ENCODE assay signal across 24 cellular contexts in genomic region chr3:188742755-188743549, GRCh38.
DNase-seq lines count a peak whose midpoint lies in the region; ATAC-seq and TF ChIP-seq lines count a peak whose summit lies in the region.
"Had no signal": no experiment of that assay in that cellular context is flagged by ENCODE, and none has a peak within 500 bp of the region (broad histone marks: within the 10 kb centered on the region; RNA-seq: fewer than 3 reads in every experiment).

No MANE protein-coding gene starts in this region.

- H3K4me1 Mint-ChIP-seq in osteocyte (ENCODE audit: unreplicated experiment) = peaks cover 18% of the 10 kb centered on the region
- H3K4me1 Mint-ChIP-seq in natural killer cell treated with Interleukin-12 subunit alpha and Interleukin-12 subunit beta and Interleukin-15 and Interleukin-18, amount 100 ng/mL, for 72 hours (ENCODE audit: low read depth in 2 of 2) = peaks cover 16% of the 10 kb centered on the region in 2 donors
- H3K4me1 Mint-ChIP-seq: CD4-positive, alpha-beta memory T cell had no signal

- no peak overlapping the region for H3K4me3 ChIP-seq in liver (ENCODE audit: low read depth in 1 of 3, low read length in 3 of 3)
- no peak overlapping the region for H3K4me3 ChIP-seq in gastrocnemius medialis
- H3K4me3 ChIP-seq: A549, Peyer's patch had no signal

- peak in 1 of 2 donors; percentile 41 for TF ChIP-seq RAD21 in liver (IDR thresholded peaks at IDR 0.05)

- DNase-seq in DMS79 (lab: John Stamatoyannopoulos, UW) = peak; percentile 25
- peak; percentile 56 for DNase-seq in NCI-H2196 (lab: John Stamatoyannopoulos, UW; ENCODE audit: unreplicated experiment)
- DNase-seq in gastrocnemius medialis = no peak
- no peak for DNase-seq in osteocyte (ENCODE audit: extremely low spot score, unreplicated experiment)
- DNase-seq in OCI-M2 (lab: John Stamatoyannopoulos, UW; ENCODE audit: unreplicated experiment) = no peak
- no peak for DNase-seq in natural killer cell treated with Interleukin-12 subunit alpha and Interleukin-12 subunit beta and Interleukin-15 and Interleukin-18, amount 100 ng/mL, for 72 hours (ENCODE audit: low spot score)
- DNase-seq: AML-193; C1 segment of cervical spinal cord; CD4-positive, alpha-beta memory T cell; COR-L47; DND-41; Karpas-422; NCI-H1092; NCI-H1417 treated with DMSO at 0.1 percent for 48 hours; NCI-H1694 treated with DMSO at 0.1 percent for 48 hours; NCI-H2081 treated with DMSO at 0.1 percent for 48 hours; NCI-H446 treated with DMSO at 0.1 percent for 48 hours; NCI-H526; Peyer's patch; SHP77 treated with DMSO at 0.1 percent for 48 hours; SW 1271 had no signal

- H3K27me3 ChIP-seq in liver (ENCODE audit: control insufficient read depth in 4 of 4, insufficient read depth in 4 of 4, low read length in 3 of 4) (no peaks in the 10 kb centered on the region), gastrocnemius medialis (no peaks in the 10 kb centered on the region)
- H3K27me3 ChIP-seq: Peyer's patch had no signal

- H3K9ac ChIP-seq in liver (ENCODE audit: low read depth in 1 of 2, low read length in 2 of 2) = no peak overlapping the region

- H3K4me3 Mint-ChIP-seq in osteocyte (ENCODE audit: unreplicated experiment) = no peak overlapping the region
- no peak overlapping the region for H3K4me3 Mint-ChIP-seq in natural killer cell treated with Interleukin-12 subunit alpha and Interleukin-12 subunit beta and Interleukin-15 and Interleukin-18, amount 100 ng/mL, for 72 hours
- H3K4me3 Mint-ChIP-seq: CD4-positive, alpha-beta memory T cell had no signal

- no peak for TF ChIP-seq POLR2A in gastrocnemius medialis (IDR thresholded peaks at IDR 0.05)

- 59% methylated on average over 4 of the region's 4 CpGs for WGBS in liver

- H3K36me3 ChIP-seq in liver (ENCODE audit: control insufficient read depth in 4 of 4, insufficient read depth in 3 of 4, low read depth in 1 of 4, low read length in 3 of 4) (no peaks in the 10 kb centered on the region), gastrocnemius medialis (no peaks in the 10 kb centered on the region)
- H3K36me3 ChIP-seq: Peyer's patch had no signal

- no peaks in the 10 kb centered on the region for H3K27me3 Mint-ChIP-seq in osteocyte (ENCODE audit: unreplicated experiment)
- no peaks in the 10 kb centered on the region for H3K27me3 Mint-ChIP-seq in natural killer cell treated with Interleukin-12 subunit alpha and Interleukin-12 subunit beta and Interleukin-15 and Interleukin-18, amount 100 ng/mL, for 72 hours
- H3K27me3 Mint-ChIP-seq: CD4-positive, alpha-beta memory T cell had no signal

- peak in 1 of 2 donors; percentile 81 for ATAC-seq in gastrocnemius medialis
- ATAC-seq in natural killer cell treated with Interleukin-12 subunit alpha and Interleukin-12 subunit beta and Interleukin-15 and Interleukin-18, amount 100 ng/mL, for 72 hours = no peak
- ATAC-seq: A549 had no signal

- H3K4me1 ChIP-seq in liver (ENCODE audit: control insufficient read depth in 4 of 4, insufficient read depth in 4 of 4, low read length in 3 of 4) (peaks cover 14 to 84% (median 70%) of the 10 kb centered on the region in 4 donors), gastrocnemius medialis (peaks cover 20 to 27% of the 10 kb centered on the region in 2 donors)
- H3K4me1 ChIP-seq: Peyer's patch had no signal

- intact Hi-C loops in gastrocnemius medialis (cut with DNase I; ENCODE audit: low total_unique reads) = no loop called here

- no peak for TF ChIP-seq CTCF in liver (IDR thresholded peaks at IDR 0.05; ENCODE audit: low read depth, low read length, missing input control)
- no peak for TF ChIP-seq CTCF in gastrocnemius medialis (IDR thresholded peaks at IDR 0.05 in 4 of 5, conservative IDR thresholded peaks at IDR 0.05 in 1 of 5)
- TF ChIP-seq CTCF in osteocyte (IDR thresholded peaks at IDR 0.05) = no peak

- H3K27ac Mint-ChIP-seq in osteocyte (ENCODE audit: unreplicated experiment) = no peak overlapping the region
- no peak overlapping the region for H3K27ac Mint-ChIP-seq in natural killer cell treated with Interleukin-12 subunit alpha and Interleukin-12 subunit beta and Interleukin-15 and Interleukin-18, amount 100 ng/mL, for 72 hours
- H3K27ac Mint-ChIP-seq: CD4-positive, alpha-beta memory T cell had no signal

- in situ Hi-C loops in gastrocnemius medialis (cut with MboI; ENCODE audit: low sequenced_read_pairs in 4 of 4) = no loop called here

- H3K9me3 ChIP-seq in liver (ENCODE audit: control insufficient read depth in 4 of 4, low read length in 3 of 4) = no peaks in the 10 kb centered on the region
- no peaks in the 10 kb centered on the region for H3K9me3 ChIP-seq in gastrocnemius medialis
- H3K9me3 ChIP-seq: A549, Peyer's patch had no signal

- peaks cover 8% of the 10 kb centered on the region for H3K36me3 Mint-ChIP-seq in osteocyte (ENCODE audit: unreplicated experiment)
- no peaks in the 10 kb centered on the region for H3K36me3 Mint-ChIP-seq in natural killer cell treated with Interleukin-12 subunit alpha and Interleukin-12 subunit beta and Interleukin-15 and Interleukin-18, amount 100 ng/mL, for 72 hours
- H3K36me3 Mint-ChIP-seq: CD4-positive, alpha-beta memory T cell had no signal

- H3K27ac ChIP-seq in liver (ENCODE audit: low read depth in 1 of 2, low read length in 2 of 2) (peak overlapping the region; percentile 46 to 71), gastrocnemius medialis (peak overlapping the region in 3 of 4 donors; percentile 44 to 62 (median 51))
- H3K27ac ChIP-seq: A549, HL-60, Peyer's patch had no signal

- H3K9me3 Mint-ChIP-seq in osteocyte (ENCODE audit: unreplicated experiment) = no peaks in the 10 kb centered on the region
- H3K9me3 Mint-ChIP-seq in natural killer cell treated with Interleukin-12 subunit alpha and Interleukin-12 subunit beta and Interleukin-15 and Interleukin-18, amount 100 ng/mL, for 72 hours = peaks cover 4% of the 10 kb centered on the region
- H3K9me3 Mint-ChIP-seq: CD4-positive, alpha-beta memory T cell had no signal

TF ChIP-seq in liver, 16 proteins besides CTCF, POLR2A, EP300 and RAD21:
- TF ChIP-seq HNF4A (conservative IDR thresholded peaks at IDR 0.05) = peak; percentile 58 to 71
- TF ChIP-seq RXRA (IDR thresholded peaks at IDR 0.05) = peak; percentile 7 to 18
- no peak for TF ChIP-seq GABPA (IDR thresholded peaks at IDR 0.05 in 1 of 2, conservative IDR thresholded peaks at IDR 0.05 in 1 of 2)
- peak; percentile 22 for TF ChIP-seq YY1 (IDR thresholded peaks at IDR 0.05)
- TF ChIP-seq ZBTB33 (IDR thresholded peaks at IDR 0.05) = no peak

Comparison
In these comparisons a context has a peak if more than half of its experiments do, and no peak if none do; other contexts are left out.
1. DNase-seq: peak in DMS79 (single experiment) and NCI-H2196 (single experiment); none in gastrocnemius medialis (0 of 2), osteocyte (single experiment), OCI-M2 (single experiment) and natural killer cell treated with Interleukin-12 subunit alpha and Interleukin-12 subunit beta and Interleukin-15 and Interleukin-18, amount 100 ng/mL, for 72 hours (single experiment).